Comparison of ENCODE assay signal across 10 cellular contexts in the genomic region with DNA sequence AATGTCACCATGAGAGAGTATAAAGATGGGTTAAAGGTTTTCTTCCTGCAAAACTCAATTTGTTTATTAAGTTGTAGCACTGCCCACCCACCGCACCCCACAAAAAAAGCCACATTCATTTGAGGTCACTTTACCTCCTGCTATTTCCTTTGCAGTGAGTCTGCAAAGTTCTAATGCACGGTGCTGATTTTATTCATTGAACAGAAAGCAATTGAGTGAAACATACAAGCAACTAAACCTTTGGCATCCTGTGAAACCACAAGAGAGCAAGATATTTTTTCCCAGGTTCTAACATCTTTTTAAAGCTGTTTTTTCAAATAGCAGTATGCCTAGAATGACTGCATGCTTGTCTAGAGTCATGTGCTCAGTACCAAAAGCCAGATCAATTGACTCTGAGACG. TPM values are rescaled to one million over a fixed set of nuclear protein-coding genes. Genes with fewer than 3 reads are reported as not detected.
DNase-seq lines count a peak whose midpoint lies in the region; ATAC-seq, FAIRE-seq and TF ChIP-seq lines count a peak whose summit lies in the region.
"Had no signal": no experiment of that assay in that cellular context is flagged by ENCODE, and none has a peak within 500 bp of the region (broad histone marks: within the 10 kb centered on the region; RNA-seq: fewer than 3 reads in every experiment).

No MANE protein-coding gene starts in this region.

- H3K27ac Mint-ChIP-seq in activated naive CD4-positive, alpha-beta T cell treated with anti-CD3 and anti-CD28 coated beads for 36 hours: no peak overlapping the region
- peak overlapping the region; percentile 42 for H3K27ac Mint-ChIP-seq in astrocyte (ENCODE audit: unreplicated experiment)

- TF ChIP-seq POLR2A in transverse colon (IDR thresholded peaks at IDR 0.05) (no peak), stomach (IDR thresholded peaks at IDR 0.05) (no peak)

- peak; percentile 52 for ATAC-seq in HG03196 (IDR thresholded peaks at IDR 0.05; ENCODE audit: unreplicated experiment)
- ATAC-seq in HG02981 (IDR thresholded peaks at IDR 0.05; ENCODE audit: unreplicated experiment): no peak
- ATAC-seq: K562 had no signal

- 54 to 55% methylated on average over 3 of the region's 3 CpGs for WGBS in transverse colon (ENCODE audit: low coverage in 1 of 2), 2 donors
- 43 to 62% (median 53%) methylated on average over 3 of the region's 3 CpGs for WGBS in stomach, 5 donors

- H3K79me2 ChIP-seq in astrocyte (ENCODE audit: insufficient read depth, low read length): peaks cover 97% of the 10 kb centered on the region

- H3K9me3 ChIP-seq in astrocyte (ENCODE audit: insufficient read depth, low read depth, low read length) (no peaks in the 10 kb centered on the region), transverse colon (no peaks in the 10 kb centered on the region), stomach (no peaks in the 10 kb centered on the region)

- peak overlapping the region; percentile 52 for H3K4me2 ChIP-seq in astrocyte (ENCODE audit: low read length)

- CTCF ChIA-PET in activated naive CD4-positive, alpha-beta T cell treated with anti-CD3 and anti-CD28 coated beads for 36 hours (lab: Charles Lee): interaction anchor here (0.6 to 1.5 kb wide), 4 partner anchors 19 to 135 kb away, joined by 3 to 5 read pairs (median 4); no protein-coding TSS in a partner anchor

- H3K36me3 ChIP-seq in astrocyte (ENCODE audit: insufficient read depth, low read length) (no peaks in the 10 kb centered on the region), transverse colon (no peaks in the 10 kb centered on the region), stomach (no peaks in the 10 kb centered on the region)

- TF ChIP-seq CTCF in astrocyte (IDR thresholded peaks at IDR 0.05; ENCODE audit: insufficient read depth, low read depth, low read length): no peak
- TF ChIP-seq CTCF in transverse colon (IDR thresholded peaks at IDR 0.05): no peak
- no peak for TF ChIP-seq CTCF in stomach (IDR thresholded peaks at IDR 0.05)

- H3K9me3 Mint-ChIP-seq in activated naive CD4-positive, alpha-beta T cell treated with anti-CD3 and anti-CD28 coated beads for 36 hours: no peaks in the 10 kb centered on the region
- H3K9me3 Mint-ChIP-seq in astrocyte (ENCODE audit: unreplicated experiment): no peaks in the 10 kb centered on the region

- no peak for TF ChIP-seq EP300 in transverse colon (IDR thresholded peaks at IDR 0.05; ENCODE audit: low read depth)
- no peak for TF ChIP-seq EP300 in stomach (IDR thresholded peaks at IDR 0.05)

- H3K27ac ChIP-seq in astrocyte (ENCODE audit: low read depth, low read length): no peak overlapping the region
- H3K27ac ChIP-seq in transverse colon: no peak overlapping the region
- no peak overlapping the region for H3K27ac ChIP-seq in stomach
- H3K27ac ChIP-seq: C4-2B had no signal

- H2AFZ ChIP-seq in astrocyte (ENCODE audit: low read depth, low read length): no peak overlapping the region

- H3K4me3 ChIP-seq in astrocyte (ENCODE audit: insufficient read depth, low read depth, low read length) (no peak overlapping the region), transverse colon (no peak overlapping the region), stomach (no peak overlapping the region)
- H3K4me3 ChIP-seq: K562 had no signal

- peaks cover 36% of the 10 kb centered on the region for H3K4me1 Mint-ChIP-seq in activated naive CD4-positive, alpha-beta T cell treated with anti-CD3 and anti-CD28 coated beads for 36 hours (ENCODE audit: low read depth)
- peaks cover 40% of the 10 kb centered on the region for H3K4me1 Mint-ChIP-seq in astrocyte (ENCODE audit: low read depth, unreplicated experiment)

- H3K4me3 Mint-ChIP-seq in activated naive CD4-positive, alpha-beta T cell treated with anti-CD3 and anti-CD28 coated beads for 36 hours: no peak overlapping the region
- no peak overlapping the region for H3K4me3 Mint-ChIP-seq in astrocyte (ENCODE audit: unreplicated experiment)

- H3K9ac ChIP-seq in astrocyte (ENCODE audit: low read length): no peak overlapping the region

- peaks cover 79% of the 10 kb centered on the region for H4K20me1 ChIP-seq in astrocyte (ENCODE audit: insufficient read depth, low read length)

- peak; percentile 9 for FAIRE-seq in astrocyte (lab: Jason Lieb, UNC)
- FAIRE-seq: K562 had no signal

- no peaks in the 10 kb centered on the region for H3K36me3 Mint-ChIP-seq in activated naive CD4-positive, alpha-beta T cell treated with anti-CD3 and anti-CD28 coated beads for 36 hours (ENCODE audit: low read depth)
- H3K36me3 Mint-ChIP-seq in astrocyte (ENCODE audit: low read depth, unreplicated experiment): no peaks in the 10 kb centered on the region

- intact Hi-C loops in activated naive CD4-positive, alpha-beta T cell treated with anti-CD3 and anti-CD28 coated beads for 36 hours (cut with micrococcal nuclease): loop anchor here (2.0 kb wide), 1 partner anchor 39 kb away; the partner anchor contains the start of gene RRAS2
- intact Hi-C loops in transverse colon (cut with DNase I; ENCODE audit: low total_unique reads) (no loop called here), stomach (cut with DNase I; ENCODE audit: low total_unique reads) (no loop called here)

- H3K4me1 ChIP-seq in astrocyte (ENCODE audit: insufficient read depth, low read length) (peaks cover 15% of the 10 kb centered on the region), transverse colon (peaks cover 0 to 9% (median 0%) of the 10 kb centered on the region in 4 donors), stomach (peaks cover 9 to 35% (median 21%) of the 10 kb centered on the region in 4 donors)

- DNase-seq in activated naive CD4-positive, alpha-beta T cell treated with anti-CD3 and anti-CD28 coated beads for 36 hours: peak; percentile 55
- no peak for DNase-seq in activated naive CD4-positive, alpha-beta T cell treated with anti-CD3 and anti-CD28 coated beads, Interleukin-2, amount 50 U/mL, for 16 hours
- DNase-seq in astrocyte (ENCODE audit: low read depth): peak; percentile 74
- DNase-seq in transverse colon: peak; percentile 37
- no peak for DNase-seq in stomach
- no peak for DNase-seq in amniotic stem cell (lab: John Stamatoyannopoulos, UW)

- H3K27me3 ChIP-seq in astrocyte (ENCODE audit: insufficient read depth, low read length): no peaks in the 10 kb centered on the region
- no peaks in the 10 kb centered on the region for H3K27me3 ChIP-seq in transverse colon
- no peaks in the 10 kb centered on the region for H3K27me3 ChIP-seq in stomach

- H3K27me3 Mint-ChIP-seq in activated naive CD4-positive, alpha-beta T cell treated with anti-CD3 and anti-CD28 coated beads for 36 hours (ENCODE audit: low read depth): no peaks in the 10 kb centered on the region
- no peaks in the 10 kb centered on the region for H3K27me3 Mint-ChIP-seq in astrocyte (ENCODE audit: low read depth, unreplicated experiment)

- in situ Hi-C loops in transverse colon (cut with MboI; ENCODE audit: low pct_ligation_motif_present in 1 of 4, low pct_unique_long_range_greater_than_20kb in 1 of 4, low sequenced_read_pairs in 3 of 4): no loop called here

RNA-seq across cellular contexts. Expression of gene RRAS2, which starts 39.0 kb away (rescaled TPM):
- total RNA-seq in activated naive CD4-positive, alpha-beta T cell treated with anti-CD3 and anti-CD28 coated beads for 36 hours: 10 to 100 TPM; 36.6 to 36.8 TPM
- total RNA-seq in astrocyte (120 and 150 TPM in 2 replicates), transverse colon (10 to 100 TPM; 12.3 to 86.0 (median 41.7) TPM), stomach (10 to 100 TPM in 3 of 5 donors, 1 to 10 TPM in 2; 1.2 to 65.0 (median 30.4) TPM)
- 10 to 100 TPM; 13.8 to 20.7 (median 18.0) TPM for polyA plus RNA-seq in stomach

Comparison
In these comparisons a context has a peak if more than half of its experiments do, and no peak if none do; other contexts are left out.
1. DNase-seq: peak in activated naive CD4-positive, alpha-beta T cell treated with anti-CD3 and anti-CD28 coated beads for 36 hours (single experiment), astrocyte (single experiment) and transverse colon (single experiment); none in activated naive CD4-positive, alpha-beta T cell treated with anti-CD3 and anti-CD28 coated beads, Interleukin-2, amount 50 U/mL, for 16 hours (single experiment), stomach (single experiment) and amniotic stem cell (single experiment).